In the genomic region with DNA sequence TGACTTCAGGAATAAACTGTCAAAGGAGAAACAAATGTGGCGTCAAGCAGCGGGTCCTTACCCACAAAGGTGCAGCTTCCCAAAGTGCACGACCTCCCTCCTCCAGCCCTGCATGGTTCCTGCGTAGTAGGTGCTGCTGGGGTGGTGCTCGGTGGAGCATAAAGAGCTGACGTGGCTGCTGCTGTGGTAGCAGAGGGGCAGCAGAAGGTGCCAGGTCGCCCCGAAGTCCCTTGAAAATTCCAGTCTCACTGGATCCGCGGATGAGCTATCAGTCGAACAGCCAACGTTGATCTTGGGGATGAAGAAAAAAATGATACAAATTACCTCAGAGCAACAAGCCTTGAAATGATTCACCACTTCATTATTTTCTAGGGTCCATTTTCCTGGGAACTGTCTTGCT, we compare ENCODE assay signal across 20 cellular contexts.
"Had no signal": no experiment of that assay in that cellular context is flagged by ENCODE, and none has a peak within 500 bp of the region (broad histone marks: within the 10 kb centered on the region; RNA-seq: fewer than 3 reads in every experiment).

No MANE protein-coding gene starts in this region.

- H3K9me3 ChIP-seq: colonic mucosa, esophagus squamous epithelium, heart right ventricle, lower lobe of right lung, prostate gland, spleen, testis, tibial artery had no signal

- DNase-seq: colonic mucosa; effector CD8-positive, alpha-beta T cell; endodermal cell; esophagus squamous epithelium; foreskin melanocyte; glutamatergic neuron; heart right ventricle; hippocampal formation; left ventricle myocardium superior; lower lobe of right lung; natural killer cell; right cardiac atrium; spleen; stimulated activated CD4-positive, alpha-beta T cell treated with anti-CD3 and anti-CD28 coated beads, Interleukin-4, amount 100 ng/mL, for 4 hours; stimulated activated naive CD8-positive, alpha-beta T cell treated with anti-CD3 and anti-CD28 coated beads, Interleukin-15, Interleukin-2, amounts not matched to agents 100 U/mL and 50 U/mL, for 24 hours; testis; tibial artery had no signal

- H3K27ac ChIP-seq: colonic mucosa, esophagus squamous epithelium, heart right ventricle, lower lobe of right lung, prostate gland, skin epidermis, spleen, testis, tibial artery had no signal

- H3K4me1 ChIP-seq: colonic mucosa, esophagus squamous epithelium, heart right ventricle, lower lobe of right lung, prostate gland, spleen, testis had no signal

- H3K36me3 ChIP-seq: colonic mucosa, esophagus squamous epithelium, heart right ventricle, lower lobe of right lung, prostate gland, spleen, tibial artery had no signal

- H3K4me3 ChIP-seq: colonic mucosa, esophagus squamous epithelium, heart right ventricle, lower lobe of right lung, prostate gland, skin epidermis, spleen, testis, tibial artery had no signal

- H3K27me3 ChIP-seq: colonic mucosa, esophagus squamous epithelium, heart right ventricle, spleen, testis, tibial artery had no signal

- ATAC-seq: heart right ventricle; left ventricle myocardium superior; lower lobe of right lung; natural killer cell; right cardiac atrium; stimulated activated memory B cell treated with anti-CD40 and anti-IgM and Interleukin-4, amounts not matched to agents 10 μg/mL and 1 μg/mL and 100 μg/mL, for 72 hours; stimulated activated naive CD8-positive, alpha-beta T cell treated with anti-CD3 and anti-CD28 coated beads, Interleukin-15, Interleukin-2, amounts not matched to agents 100 U/mL and 50 U/mL, for 24 hours had no signal
